1 cellular context compared by ENCODE assay signal in the genomic region with DNA sequence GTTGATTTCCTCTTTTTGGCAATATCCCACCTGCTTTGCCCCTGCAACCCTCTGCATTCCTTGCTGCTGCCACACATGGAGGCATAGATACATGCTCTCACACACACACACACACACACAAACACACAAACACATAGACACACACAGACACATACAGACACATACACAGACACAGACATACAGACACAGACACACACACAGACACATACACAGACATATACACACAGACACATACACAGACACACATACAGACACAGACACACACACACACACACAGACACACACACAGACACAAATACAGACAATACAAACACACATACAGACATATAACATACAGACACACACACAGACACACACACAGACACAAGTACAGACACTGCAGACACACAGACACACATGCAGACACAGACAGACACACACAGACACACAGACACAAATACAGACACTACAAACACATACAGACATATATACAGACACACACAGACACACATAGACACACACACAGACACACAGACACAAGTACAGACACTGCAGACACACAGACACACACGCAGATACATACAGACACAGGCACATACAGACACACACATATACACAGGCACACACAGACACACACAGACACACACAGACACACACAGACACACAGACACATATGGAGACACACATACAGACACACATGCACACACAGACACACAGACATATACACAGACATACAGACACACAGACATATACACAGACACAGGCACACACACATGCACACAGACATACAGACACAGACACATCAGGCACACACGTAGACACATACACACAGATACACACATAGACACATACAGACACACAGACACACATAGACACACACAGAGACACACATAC.
A peak's percentile ranks its signal among the peaks of the same experiment; 100 is the strongest.
TF ChIP-seq lines count a peak whose summit lies in the region.

No MANE protein-coding gene starts in this region.

TF ChIP-seq in HEK293, 187 proteins besides CTCF, POLR2A, EP300 and RAD21 (continued from another document):
- TF ChIP-seq PRDM10 (tag by site-specific recombination; IDR thresholded peaks at IDR 0.05) = no peak
- peak; percentile 6 for TF ChIP-seq ZNF398 (tag by site-specific recombination; IDR thresholded peaks at IDR 0.05)
- TF ChIP-seq ZNF274 (IDR thresholded peaks at IDR 0.05; ENCODE audit: low read length) = no peak
- TF ChIP-seq ZNF274 (tag by site-specific recombination; IDR thresholded peaks at IDR 0.05; ENCODE audit: borderline replicate concordance) = 0 out of 2 replicates have a peak, but pooled peaks have one; percentile 44
- TF ChIP-seq ZNF391 (tag by site-specific recombination; IDR thresholded peaks at IDR 0.05; ENCODE audit: borderline replicate concordance, low read depth) = no peak
- TF ChIP-seq ZNF239 (tag by site-specific recombination; IDR thresholded peaks at IDR 0.05) = 0 out of 2 replicates have a peak, but pooled peaks have one; percentile 27
- TF ChIP-seq SALL2 (tag by site-specific recombination; IDR thresholded peaks at IDR 0.05; ENCODE audit: borderline replicate concordance) = peak; percentile 67; the same call in 1 of the 2 replicates
- peak; percentile 48; the same call in 1 of the 2 replicates for TF ChIP-seq ZNF473 (tag by site-specific recombination; IDR thresholded peaks at IDR 0.05)
- TF ChIP-seq ZSCAN5A (tag by site-specific recombination; IDR thresholded peaks at IDR 0.05) = peak; percentile 36; the same call in 1 of the 2 replicates
- TF ChIP-seq ZNF621 (tag by site-specific recombination; IDR thresholded peaks at IDR 0.05) = peak; percentile 44; the same call in 1 of the 2 replicates
- no peak for TF ChIP-seq ZNF184 (tag by site-specific recombination; IDR thresholded peaks at IDR 0.05)
- TF ChIP-seq ZBTB20 (tag by site-specific recombination; IDR thresholded peaks at IDR 0.05) = 0 out of 2 replicates have a peak, but pooled peaks have one; percentile 23
- no peak for TF ChIP-seq YY2 (tag by site-specific recombination; IDR thresholded peaks at IDR 0.05)
- TF ChIP-seq ZNF747 (tag by site-specific recombination; IDR thresholded peaks at IDR 0.05) = 0 out of 2 replicates have a peak, but pooled peaks have one; percentile 16
- no peak for TF ChIP-seq ZBTB8A (tag by site-specific recombination; IDR thresholded peaks at IDR 0.05)
- peak; percentile 54; the same call in 1 of the 2 replicates for TF ChIP-seq ZNF311 (tag by site-specific recombination; IDR thresholded peaks at IDR 0.05; ENCODE audit: borderline replicate concordance)
- peak; percentile 16; the same call in 1 of the 2 replicates for TF ChIP-seq ZNF155 (tag by site-specific recombination; IDR thresholded peaks at IDR 0.05)
- TF ChIP-seq ZNF791 (tag by site-specific recombination; IDR thresholded peaks at IDR 0.05) = 0 out of 2 replicates have a peak, but pooled peaks have one; percentile 8
- peak; percentile 47; the same call in 1 of the 2 replicates for TF ChIP-seq ZNF707 (tag by site-specific recombination; IDR thresholded peaks at IDR 0.05)
- TF ChIP-seq ZNF148 (tag by site-specific recombination; IDR thresholded peaks at IDR 0.05; ENCODE audit: borderline replicate concordance) = peak; percentile 26; the same call in 1 of the 2 replicates
- peak; percentile 93 for TF ChIP-seq ZNF670 (tag by site-specific recombination; IDR thresholded peaks at IDR 0.05; ENCODE audit: low read depth)
- TF ChIP-seq, protein P1, sequence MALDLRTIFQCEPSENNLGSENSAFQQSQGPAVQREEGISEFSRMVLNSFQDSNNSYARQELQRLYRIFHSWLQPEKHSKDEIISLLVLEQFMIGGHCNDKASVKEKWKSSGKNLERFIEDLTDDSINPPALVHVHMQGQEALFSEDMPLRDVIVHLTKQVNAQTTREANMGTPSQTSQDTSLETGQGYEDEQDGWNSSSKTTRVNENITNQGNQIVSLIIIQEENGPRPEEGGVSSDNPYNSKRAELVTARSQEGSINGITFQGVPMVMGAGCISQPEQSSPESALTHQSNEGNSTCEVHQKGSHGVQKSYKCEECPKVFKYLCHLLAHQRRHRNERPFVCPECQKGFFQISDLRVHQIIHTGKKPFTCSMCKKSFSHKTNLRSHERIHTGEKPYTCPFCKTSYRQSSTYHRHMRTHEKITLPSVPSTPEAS (tag by site-specific recombination; IDR thresholded peaks at IDR 0.05) = peak; percentile 91
- TF ChIP-seq ZNF248 (tag by site-specific recombination; IDR thresholded peaks at IDR 0.05) = peak; percentile 11; the same call in 1 of the 2 replicates
- TF ChIP-seq ZNF544 (tag by site-specific recombination; IDR thresholded peaks at IDR 0.05) = peak; percentile 70
- peak; percentile 1; the same call in 1 of the 2 replicates for TF ChIP-seq ZNF266 (tag by site-specific recombination; IDR thresholded peaks at IDR 0.05; ENCODE audit: low read depth)
- TF ChIP-seq ZNF112 (tag by site-specific recombination; IDR thresholded peaks at IDR 0.05) = 0 out of 2 replicates have a peak, but pooled peaks have one; percentile 9
